30 cellular contexts compared by ENCODE assay signal in genomic region chr10:106679314-106679713, GRCh38.
DNase-seq lines count a peak whose midpoint lies in the region; ATAC-seq and TF ChIP-seq lines count a peak whose summit lies in the region.
"Had no signal": no experiment of that assay in that cellular context is flagged by ENCODE, and none has a peak within 500 bp of the region (broad histone marks: within the 10 kb centered on the region; RNA-seq: fewer than 3 reads in every experiment).

No MANE protein-coding gene starts in this region.

- ATAC-seq in Right ventricle myocardium superior (ENCODE audit: poor library complexity) (peak; percentile 45), left ventricle myocardium superior (peak; percentile 87), HG02759 (IDR thresholded peaks at IDR 0.05; ENCODE audit: unreplicated experiment) (no peak)
- ATAC-seq: A549; CD8-positive, alpha-beta T cell had no signal

- H3K9me2 ChIP-seq in MM.1S (replicated peaks; ENCODE audit: insufficient read depth, low read length): no peaks in the 10 kb centered on the region

- TF ChIP-seq CTCF in left ventricle myocardium inferior (IDR thresholded peaks at IDR 0.05; ENCODE audit: borderline replicate concordance): no peak
- TF ChIP-seq CTCF in MM.1S (IDR thresholded peaks at IDR 0.05; ENCODE audit: low read length): no peak

- H3F3A ChIP-seq in MM.1S (ENCODE audit: insufficient read depth, low read length): no peaks in the 10 kb centered on the region

- H4K20me1 ChIP-seq in MM.1S (ENCODE audit: insufficient read depth, low read length): no peaks in the 10 kb centered on the region
- H4K20me1 ChIP-seq: BLaER1; BLaER1 treated with 17β-estradiol and CSF1 and Interleukin-3, amounts not matched to agents 10 nM and 100 nM had no signal

- no peak overlapping the region for H2AFZ ChIP-seq in MM.1S (ENCODE audit: low read length)

- H3K4me3 ChIP-seq in left ventricle myocardium inferior: no peak overlapping the region
- H3K4me3 ChIP-seq in MM.1S (ENCODE audit: low read length): no peak overlapping the region
- H3K4me3 ChIP-seq: A549; BLaER1; BLaER1 treated with 17β-estradiol and CSF1 and Interleukin-3, amounts not matched to agents 10 nM and 100 nM had no signal

- H3K79me2 ChIP-seq in MM.1S (ENCODE audit: low read length): no peaks in the 10 kb centered on the region

- H3K4me1 ChIP-seq in left ventricle myocardium inferior (no peaks in the 10 kb centered on the region), MM.1S (ENCODE audit: low read length) (no peaks in the 10 kb centered on the region)
- H3K4me1 ChIP-seq: A549; BE2C; BLaER1; BLaER1 treated with 17β-estradiol and CSF1 and Interleukin-3, amounts not matched to agents 10 nM and 100 nM; Caco-2 had no signal

- H3K27ac ChIP-seq in left ventricle myocardium inferior (replicated peaks) (no peak overlapping the region), MM.1S (ENCODE audit: low read length) (no peak overlapping the region)
- H3K27ac ChIP-seq: 22Rv1; A549; BLaER1; BLaER1 treated with 17β-estradiol and CSF1 and Interleukin-3, amounts not matched to agents 10 nM and 100 nM; C4-2B had no signal

- no peaks in the 10 kb centered on the region for H3K27me3 ChIP-seq in left ventricle myocardium inferior (ENCODE audit: low read depth)
- no peaks in the 10 kb centered on the region for H3K27me3 ChIP-seq in MM.1S (replicated peaks; ENCODE audit: insufficient read depth, low read length)
- H3K27me3 ChIP-seq: BE2C; BLaER1; BLaER1 treated with 17β-estradiol and CSF1 and Interleukin-3, amounts not matched to agents 10 nM and 100 nM had no signal

- no peak for DNase-seq in Right ventricle myocardium superior
- no peak for DNase-seq in left ventricle myocardium inferior
- no peak for DNase-seq in left ventricle myocardium superior
- DNase-seq in cardiac septum (ENCODE audit: low spot score): no peak
- DNase-seq in MM.1S: peak; percentile 14
- DNase-seq: 8988T; ACHN; AML-193; BE2C; C1 segment of cervical spinal cord; Caco-2; Calu3; CD4-positive, alpha-beta memory T cell; CD4-positive, alpha-beta T cell; CD4-positive, CD25-positive, alpha-beta regulatory T cell; CD8-positive, alpha-beta memory T cell; CD8-positive, alpha-beta T cell; COR-L47; DMS 273 treated with DMSO at 0.1 percent for 48 hours; DMS153; DMS53; DMS79; DMS79 treated with DMSO at 0.1 percent for 48 hours; DND-41 had no signal

- H3K4me2 ChIP-seq in MM.1S (ENCODE audit: low read depth, low read length): no peak overlapping the region
- H3K4me2 ChIP-seq: A549; BLaER1; BLaER1 treated with 17β-estradiol and CSF1 and Interleukin-3, amounts not matched to agents 10 nM and 100 nM had no signal

- no peak overlapping the region for H3K9ac ChIP-seq in MM.1S (ENCODE audit: low read length)
- H3K9ac ChIP-seq: BLaER1; BLaER1 treated with 17β-estradiol and CSF1 and Interleukin-3, amounts not matched to agents 10 nM and 100 nM had no signal

- H3K36me3 ChIP-seq in left ventricle myocardium inferior (no peaks in the 10 kb centered on the region), MM.1S (replicated peaks; ENCODE audit: insufficient read depth, low read length) (no peaks in the 10 kb centered on the region)
- H3K36me3 ChIP-seq: BE2C; BLaER1; BLaER1 treated with 17β-estradiol and CSF1 and Interleukin-3, amounts not matched to agents 10 nM and 100 nM had no signal

- intact Hi-C loops in Right ventricle myocardium superior (cut with DNase I): loop anchor here (5.0 kb wide), 1 partner anchor 52 kb away; no protein-coding TSS in a partner anchor
- intact Hi-C loops in left ventricle myocardium inferior (cut with micrococcal nuclease): no loop called here
- intact Hi-C loops in left ventricle myocardium superior (cut with micrococcal nuclease): no loop called here
- intact Hi-C loops in cardiac septum (cut with DNase I): no loop called here

- H3K9me3 ChIP-seq in left ventricle myocardium inferior (replicated peaks): peaks cover 6% of the 10 kb centered on the region
- no peaks in the 10 kb centered on the region for H3K9me3 ChIP-seq in MM.1S (replicated peaks; ENCODE audit: insufficient read depth, low read length)
- H3K9me3 ChIP-seq: A549, BE2C, BLaER1, Caco-2 had no signal
